ENCODE assay signal across 14 cellular contexts in genomic region chr6:90198758-90199425, GRCh38.
"Had no signal": no experiment of that assay in that cellular context is flagged by ENCODE, and none has a peak within 500 bp of the region (broad histone marks: within the 10 kb centered on the region; RNA-seq: fewer than 3 reads in every experiment).

No MANE protein-coding gene starts in this region.

- H3K4me3 Mint-ChIP-seq: activated T-cell treated with anti-CD3 and anti-CD28 coated beads, Interleukin-2, amount 50 U/mL, for 4 hours; brain; stimulated activated effector memory CD8-positive, alpha-beta T cell treated with anti-CD3 and anti-CD28 coated beads, Interleukin-12 subunit alpha, Interleukin-12 subunit beta, amount 100 ng/mL, for 72 hours had no signal

- H3K9me3 ChIP-seq: colonic mucosa, neutrophil, transverse colon, vagina had no signal

- H2AFZ ChIP-seq: parathyroid adenoma had no signal

- H3K4me1 ChIP-seq: colonic mucosa had no signal

- H3K36me3 ChIP-seq: colonic mucosa, neutrophil, transverse colon, vagina had no signal

- H3K27ac Mint-ChIP-seq: stimulated activated effector memory CD8-positive, alpha-beta T cell treated with anti-CD3 and anti-CD28 coated beads, Interleukin-12 subunit alpha, Interleukin-12 subunit beta, amount 100 ng/mL, for 72 hours had no signal

- H3K36me3 Mint-ChIP-seq: stimulated activated effector memory CD8-positive, alpha-beta T cell treated with anti-CD3 and anti-CD28 coated beads, Interleukin-12 subunit alpha, Interleukin-12 subunit beta, amount 100 ng/mL, for 72 hours had no signal

- H3K27ac ChIP-seq: colonic mucosa, neutrophil, parathyroid adenoma, SK-N-MC, transverse colon, vagina had no signal

- DNase-seq: activated CD4-positive, alpha-beta T cell treated with anti-CD3 and anti-CD28 coated beads, Interleukin-2, amount 50 U/mL, for 1 hour; activated gamma-delta T cell treated with Interleukin-2 at 50 U/mL for 16 hours; activated T-cell treated with anti-CD3 and anti-CD28 coated beads, Interleukin-2, amount 50 U/mL, for 4 hours; central memory CD4-positive, alpha-beta T cell; colonic mucosa; hippocampal formation; mammary epithelial cell; transverse colon had no signal

- H3K4me3 ChIP-seq: colonic mucosa, SK-N-MC, transverse colon, vagina had no signal

- H3K9me3 Mint-ChIP-seq: stimulated activated effector memory CD8-positive, alpha-beta T cell treated with anti-CD3 and anti-CD28 coated beads, Interleukin-12 subunit alpha, Interleukin-12 subunit beta, amount 100 ng/mL, for 72 hours had no signal

- H3K9ac ChIP-seq: parathyroid adenoma had no signal

- H3K27me3 ChIP-seq: colonic mucosa, neutrophil, transverse colon, vagina had no signal

- ATAC-seq: activated T-cell treated with anti-CD3 and anti-CD28 coated beads, Interleukin-2, amount 50 U/mL, for 4 hours; stimulated activated effector memory CD8-positive, alpha-beta T cell treated with anti-CD3 and anti-CD28 coated beads, Interleukin-12 subunit alpha, Interleukin-12 subunit beta, amount 100 ng/mL, for 72 hours had no signal

- H3K27me3 Mint-ChIP-seq: brain had no signal
